In the genomic region with DNA sequence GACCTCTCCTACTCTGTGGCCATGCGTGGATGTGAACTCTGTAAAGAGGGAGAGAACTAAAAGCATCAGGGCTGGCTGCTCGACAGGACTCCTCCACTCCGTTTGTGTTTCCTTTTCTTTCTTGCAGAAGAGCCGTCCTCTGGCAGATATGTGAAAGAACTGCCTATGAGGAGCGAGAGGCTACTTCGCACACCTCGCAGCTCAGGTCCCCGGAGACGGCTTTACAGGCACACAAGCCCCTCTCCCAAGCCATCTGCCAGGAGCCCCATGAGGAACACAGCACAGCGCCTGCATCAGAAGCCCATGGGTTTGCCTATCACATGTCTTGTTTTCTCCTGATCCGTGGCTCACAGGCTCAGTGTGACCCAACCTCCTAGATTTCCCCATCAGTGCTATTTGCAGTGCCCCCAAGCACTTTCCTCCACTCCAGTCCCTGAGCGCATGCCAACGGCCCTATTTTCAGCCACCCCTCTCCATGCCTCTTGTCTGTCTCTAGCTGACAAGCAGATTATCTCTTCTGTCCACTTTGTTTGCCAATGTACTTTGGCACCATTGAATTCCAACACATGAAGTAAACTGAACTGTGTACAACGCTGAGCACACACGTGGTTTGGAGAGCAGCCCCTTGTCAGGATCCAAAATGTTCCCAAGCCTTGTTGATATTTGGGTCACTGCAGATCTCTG, we compare ENCODE assay signal across 8 cellular contexts.
DNase-seq lines count a peak whose midpoint lies in the region; ATAC-seq and TF ChIP-seq lines count a peak whose summit lies in the region.

No MANE protein-coding gene starts in this region.

- H2AK5ac ChIP-seq in mesenchymal stem cell (ENCODE audit: low read length, severe bottlenecking): peak overlapping the region; percentile 70

- DNase-seq in NCI-H82 treated with DMSO at 0.1 percent for 48 hours (lab: John Stamatoyannopoulos, UW; ENCODE audit: unreplicated experiment) (peak; percentile 0), mesenchymal stem cell (peak; percentile 25), thoracic aorta (ENCODE audit: low spot score) (peak; percentile 5), epidermal melanocyte (ENCODE audit: insufficient read length, low spot score) (no peak), kidney glomerular epithelial cell (lab: John Stamatoyannopoulos, UW) (no peak)

- peak overlapping the region; percentile 46 for H2AFZ ChIP-seq in mesenchymal stem cell (ENCODE audit: low read depth, low read length)

- H4K8ac ChIP-seq in mesenchymal stem cell (ENCODE audit: low read length): peak overlapping the region; percentile 33

- H2BK15ac ChIP-seq in mesenchymal stem cell (ENCODE audit: low read depth, poor library complexity, severe bottlenecking): peak overlapping the region; percentile 38

- H3K27ac ChIP-seq in esophagus (ENCODE audit: low read depth in 2 of 2, low read length in 1 of 2) (peak overlapping the region; percentile 76 to 82), mesenchymal stem cell (ENCODE audit: low read length, poor library complexity, severe bottlenecking) (peak overlapping the region; percentile 99), thoracic aorta (peak overlapping the region; percentile 77 to 94)

- H3K4me1 ChIP-seq in esophagus (ENCODE audit: control insufficient read depth in 2 of 2, insufficient read depth in 2 of 2, low read length in 1 of 2) (peaks cover 0 to 8% of the 10 kb centered on the region in 2 donors), mesenchymal stem cell (ENCODE audit: control insufficient read depth, insufficient read depth, low read depth, low read length) (peaks cover 9% of the 10 kb centered on the region), thoracic aorta (ENCODE audit: control insufficient read depth in 1 of 2, low read depth in 2 of 2) (peaks cover 23 to 41% of the 10 kb centered on the region in 2 donors)

- no peaks in the 10 kb centered on the region for H3K36me3 ChIP-seq in esophagus (ENCODE audit: control insufficient read depth in 2 of 2, insufficient read depth in 2 of 2, low read length in 1 of 2)
- no peaks in the 10 kb centered on the region for H3K36me3 ChIP-seq in mesenchymal stem cell (ENCODE audit: control insufficient read depth in 1 of 2, insufficient read depth in 2 of 2, low read depth in 1 of 2, low read length in 2 of 2)
- H3K36me3 ChIP-seq in thoracic aorta: no peaks in the 10 kb centered on the region

- peak overlapping the region; percentile 63 to 90 for H3K18ac ChIP-seq in mesenchymal stem cell (ENCODE audit: low read depth in 1 of 2, low read length in 2 of 2)

- WGBS in esophagus, 2 donors: 63 to 65% methylated on average over 15 of the region's 15 CpGs
- 81% methylated on average over 15 of the region's 15 CpGs for whole genome bisulfite sequencing in mesenchymal stem cell

- no peaks in the 10 kb centered on the region for H3K9me3 ChIP-seq in esophagus (ENCODE audit: control insufficient read depth in 2 of 2, insufficient read depth in 1 of 2, low read depth in 1 of 2, low read length in 1 of 2)
- H3K9me3 ChIP-seq in mesenchymal stem cell (ENCODE audit: control insufficient read depth, low read length): no peaks in the 10 kb centered on the region
- H3K9me3 ChIP-seq in thoracic aorta: no peaks in the 10 kb centered on the region

- H3K4me2 ChIP-seq in mesenchymal stem cell (ENCODE audit: low read length, poor library complexity, severe bottlenecking): no peak overlapping the region

- peak overlapping the region; percentile 82 to 94 for H3K4ac ChIP-seq in mesenchymal stem cell (ENCODE audit: low read depth in 1 of 2, low read length in 2 of 2)

- ATAC-seq in thoracic aorta (ENCODE audit: insufficient number of reproducible peaks, low FRiP score, low read depth): no peak
- no peak for ATAC-seq in GM19397 (IDR thresholded peaks at IDR 0.05; ENCODE audit: unreplicated experiment)
- ATAC-seq in GM21447 (IDR thresholded peaks at IDR 0.05; ENCODE audit: unreplicated experiment): no peak

- H3K9ac ChIP-seq in mesenchymal stem cell (ENCODE audit: low read length): peak overlapping the region; percentile 86

- H3K27me3 ChIP-seq in esophagus (ENCODE audit: control insufficient read depth in 1 of 2, insufficient read depth in 2 of 2, low read length in 2 of 2): no peaks in the 10 kb centered on the region
- no peaks in the 10 kb centered on the region for H3K27me3 ChIP-seq in mesenchymal stem cell (ENCODE audit: control insufficient read depth in 1 of 2, insufficient read depth in 1 of 2, low read length in 2 of 2)
- H3K27me3 ChIP-seq in thoracic aorta (replicated peaks; ENCODE audit: insufficient read depth): no peaks in the 10 kb centered on the region

- TF ChIP-seq CTCF in thoracic aorta (IDR thresholded peaks at IDR 0.05): no peak

- peak overlapping the region; percentile 22 to 97 for H2BK12ac ChIP-seq in mesenchymal stem cell (ENCODE audit: low read length in 2 of 2)

- H2BK5ac ChIP-seq in mesenchymal stem cell (ENCODE audit: low read depth, low read length, poor library complexity, severe bottlenecking): no peak overlapping the region

- peak overlapping the region in 1 of 2 experiments; percentile 14 for H3K23ac ChIP-seq in mesenchymal stem cell (ENCODE audit: low read length in 2 of 2)

- peak overlapping the region in 1 of 2 experiments; percentile 68 for H3K14ac ChIP-seq in mesenchymal stem cell (ENCODE audit: low read length in 2 of 2)

- no peak overlapping the region for H3K4me3 ChIP-seq in esophagus (ENCODE audit: low read depth in 1 of 2, low read length in 2 of 2)
- peak overlapping the region in 1 of 2 experiments; percentile 10 for H3K4me3 ChIP-seq in mesenchymal stem cell (ENCODE audit: insufficient read depth in 1 of 2, low read depth in 1 of 2, low read length in 2 of 2)
- H3K4me3 ChIP-seq in thoracic aorta: no peak overlapping the region

- peak overlapping the region; percentile 94 for H4K91ac ChIP-seq in mesenchymal stem cell (ENCODE audit: low read length)

- H3K79me1 ChIP-seq in mesenchymal stem cell (replicated peaks; ENCODE audit: low read length, poor library complexity, severe bottlenecking): peaks cover 4% of the 10 kb centered on the region

- peak overlapping the region; percentile 96 for H2BK120ac ChIP-seq in mesenchymal stem cell (ENCODE audit: low read depth, low read length)

Comparison
In these comparisons a context has a peak if more than half of its experiments do, and no peak if none do; other contexts are left out.
1. DNase-seq: peak in NCI-H82 treated with DMSO at 0.1 percent for 48 hours (single experiment), mesenchymal stem cell (single experiment) and thoracic aorta (single experiment); none in epidermal melanocyte (single experiment) and kidney glomerular epithelial cell (single experiment).
2. Peak in every context shown above with its lines, with median percentiles within 50 percentile points of each other: H3K27ac ChIP-seq.